25 cellular contexts compared by ENCODE assay signal in the genomic region with DNA sequence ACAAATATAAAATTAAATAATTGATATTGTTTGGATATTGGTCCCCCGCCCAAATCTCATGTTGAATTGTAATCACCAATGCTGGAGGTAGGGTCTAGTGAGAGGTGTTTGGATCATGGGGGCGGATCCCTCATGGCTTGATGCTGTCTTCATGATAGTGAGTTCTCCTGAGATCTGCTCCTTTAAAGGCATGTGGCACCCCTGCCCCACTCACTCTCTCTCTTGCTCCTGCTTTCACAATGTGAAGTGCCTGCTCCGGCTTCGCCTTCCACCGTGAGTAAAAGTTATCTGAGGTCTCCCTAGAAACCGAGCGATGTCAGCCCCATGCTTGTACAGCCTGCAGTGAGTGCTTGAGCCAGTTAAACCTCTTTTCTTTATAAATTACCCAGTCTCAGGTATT.
"Had no signal": no experiment of that assay in that cellular context is flagged by ENCODE, and none has a peak within 500 bp of the region (broad histone marks: within the 10 kb centered on the region; RNA-seq: fewer than 3 reads in every experiment).

No MANE protein-coding gene starts in this region.

- H3K27me3 Mint-ChIP-seq: dendritic cell treated with granulocyte-macrophage colony-stimulating factor and Interleukin-4, amounts not matched to agents 40 ng/mL and 50 ng/mL, for 4 days; effector memory CD8-positive, alpha-beta T cell had no signal

- H3K4me3 Mint-ChIP-seq: dendritic cell treated with granulocyte-macrophage colony-stimulating factor and Interleukin-4, amounts not matched to agents 40 ng/mL and 50 ng/mL, for 4 days; effector memory CD8-positive, alpha-beta T cell; endodermal cell had no signal

- H3K4me1 Mint-ChIP-seq: endodermal cell had no signal

- H3K9me3 Mint-ChIP-seq: endodermal cell had no signal

- H3K4me1 ChIP-seq: colonic mucosa, esophagus muscularis mucosa, esophagus squamous epithelium, foreskin keratinocyte, gastrocnemius medialis, gastroesophageal sphincter, heart left ventricle, heart right ventricle had no signal

- H3K27me3 ChIP-seq: colonic mucosa, dorsolateral prefrontal cortex, esophagus muscularis mucosa, esophagus squamous epithelium, foreskin keratinocyte, gastrocnemius medialis, gastroesophageal sphincter, heart left ventricle, heart right ventricle had no signal

- H3K4me3 ChIP-seq: colonic mucosa, coronary artery, dorsolateral prefrontal cortex, esophagus muscularis mucosa, esophagus squamous epithelium, gastrocnemius medialis, gastroesophageal sphincter, heart left ventricle, heart right ventricle had no signal

- H3K9me3 ChIP-seq: colonic mucosa, esophagus muscularis mucosa, esophagus squamous epithelium, gastrocnemius medialis, gastroesophageal sphincter, heart left ventricle had no signal

- DNase-seq: colonic mucosa; cortex of kidney; dermis blood vessel endothelial cell; dorsolateral prefrontal cortex; effector CD4-positive, alpha-beta T cell; effector CD8-positive, alpha-beta T cell; effector memory CD4-positive, alpha-beta T cell; effector memory CD8-positive, alpha-beta T cell; endodermal cell; erythroblast; esophagus squamous epithelium; foreskin fibroblast; foreskin keratinocyte; foreskin melanocyte; gastrocnemius medialis; glutamatergic neuron; head of caudate nucleus; heart left ventricle; heart right ventricle had no signal

- H3K36me3 ChIP-seq: colonic mucosa, esophagus muscularis mucosa, esophagus squamous epithelium, gastrocnemius medialis, gastroesophageal sphincter, heart left ventricle, heart right ventricle had no signal

- H3K27ac Mint-ChIP-seq: dendritic cell treated with granulocyte-macrophage colony-stimulating factor and Interleukin-4, amounts not matched to agents 40 ng/mL and 50 ng/mL, for 4 days; effector memory CD8-positive, alpha-beta T cell; endodermal cell had no signal

- H3K27ac ChIP-seq: colonic mucosa, coronary artery, epithelial cell of prostate, esophagus muscularis mucosa, esophagus squamous epithelium, foreskin keratinocyte, gastrocnemius medialis, gastroesophageal sphincter, heart left ventricle, heart right ventricle had no signal

- ATAC-seq: effector memory CD8-positive, alpha-beta T cell; esophagus mucosa; foreskin keratinocyte; gastrocnemius medialis; gastroesophageal sphincter; heart left ventricle; heart right ventricle had no signal
